ENCODE assay signal across 1 cellular context in genomic region chr1:214277704-214278635, GRCh38.
TF ChIP-seq lines count a peak whose summit lies in the region.

No MANE protein-coding gene starts in this region.

TF ChIP-seq in HEK293, 187 proteins besides CTCF, POLR2A, EP300 and RAD21 (continued from another document):
- TF ChIP-seq PRDM6 (tag by site-specific recombination; IDR thresholded peaks at IDR 0.05) (peak; percentile 97), WT1 (tag by site-specific recombination; IDR thresholded peaks at IDR 0.05) (peak; percentile 81), ZBTB17 (tag by site-specific recombination; IDR thresholded peaks at IDR 0.05) (peak; percentile 94), ZNF792 (tag by site-specific recombination; IDR thresholded peaks at IDR 0.05) (no peak; the same call in 1 of the 2 replicates), KLF7 (tag by site-specific recombination; IDR thresholded peaks at IDR 0.05; ENCODE audit: borderline replicate concordance) (peak; percentile 37; the same call in 1 of the 2 replicates), PRDM4 (tag by site-specific recombination; IDR thresholded peaks at IDR 0.05) (peak; percentile 93), ZNF341 (tag by site-specific recombination; IDR thresholded peaks at IDR 0.05; ENCODE audit: low read depth) (peak; percentile 57), BCL6B (tag by site-specific recombination; IDR thresholded peaks at IDR 0.05) (no peak), ZNF561 (tag by site-specific recombination; IDR thresholded peaks at IDR 0.05; ENCODE audit: borderline replicate concordance) (peak; percentile 86; the same call in 1 of the 2 replicates), ZNF76 (tag by site-specific recombination; IDR thresholded peaks at IDR 0.05; ENCODE audit: borderline replicate concordance, low read depth) (no peak), ZNF335 (tag by site-specific recombination; conservative IDR thresholded peaks at IDR 0.05) (peak; percentile 38; the same call in 1 of the 2 replicates), SETDB1 (IDR thresholded peaks at IDR 0.05; ENCODE audit: insufficient read length, low read length) (peak; percentile 61), ZNF658 (tag by site-specific recombination; IDR thresholded peaks at IDR 0.05) (no peak), BCL11A (tag by site-specific recombination; IDR thresholded peaks at IDR 0.05; ENCODE audit: low read depth) (peak; percentile 88; the same call in 1 of the 2 replicates), ZEB2 (tag by site-specific recombination; IDR thresholded peaks at IDR 0.05) (peak; percentile 72; the same call in 1 of the 2 replicates)
- TF ChIP-seq, protein P1, sequence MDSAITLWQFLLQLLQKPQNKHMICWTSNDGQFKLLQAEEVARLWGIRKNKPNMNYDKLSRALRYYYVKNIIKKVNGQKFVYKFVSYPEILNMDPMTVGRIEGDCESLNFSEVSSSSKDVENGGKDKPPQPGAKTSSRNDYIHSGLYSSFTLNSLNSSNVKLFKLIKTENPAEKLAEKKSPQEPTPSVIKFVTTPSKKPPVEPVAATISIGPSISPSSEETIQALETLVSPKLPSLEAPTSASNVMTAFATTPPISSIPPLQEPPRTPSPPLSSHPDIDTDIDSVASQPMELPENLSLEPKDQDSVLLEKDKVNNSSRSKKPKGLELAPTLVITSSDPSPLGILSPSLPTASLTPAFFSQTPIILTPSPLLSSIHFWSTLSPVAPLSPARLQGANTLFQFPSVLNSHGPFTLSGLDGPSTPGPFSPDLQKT (IDR thresholded peaks at IDR 0.05; ENCODE audit: borderline replicate concordance, low read depth, low read length): no peak
